11 cellular contexts compared by ENCODE assay signal in genomic region chr17:2369551-2370210, GRCh38. TPM values are rescaled to one million over a fixed set of nuclear protein-coding genes. Genes with fewer than 3 reads are reported as not detected.
DNase-seq lines count a peak whose midpoint lies in the region; ATAC-seq and TF ChIP-seq lines count a peak whose summit lies in the region.
"Had no signal": no experiment of that assay in that cellular context is flagged by ENCODE, and none has a peak within 500 bp of the region (broad histone marks: within the 10 kb centered on the region; RNA-seq: fewer than 3 reads in every experiment).

No MANE protein-coding gene starts in this region.

- H3K27me3 ChIP-seq in DND-41 (ENCODE audit: insufficient read depth, low read length, poor library complexity): no peaks in the 10 kb centered on the region

- H3K9ac ChIP-seq in DND-41 (ENCODE audit: low read depth, low read length): no peak overlapping the region

- no peaks in the 10 kb centered on the region for H3K4me1 Mint-ChIP-seq in effector memory CD8-positive, alpha-beta T cell (ENCODE audit: low read depth in 2 of 2)
- peaks cover 2% of the 10 kb centered on the region for H3K4me1 Mint-ChIP-seq in mesothelial cell of epicardium

- H3K9me3 ChIP-seq in DND-41 (ENCODE audit: insufficient read depth, low read length, severe bottlenecking): no peaks in the 10 kb centered on the region

- H3K27ac ChIP-seq in DND-41 (ENCODE audit: low read length): no peak overlapping the region

- peaks cover 54% of the 10 kb centered on the region for H3K36me3 ChIP-seq in DND-41 (ENCODE audit: insufficient read depth, low read length)

- no peak overlapping the region for H3K4me3 ChIP-seq in DND-41 (ENCODE audit: low read depth in 1 of 2, low read length in 2 of 2)

- H3K9me3 Mint-ChIP-seq in effector memory CD8-positive, alpha-beta T cell: no peaks in the 10 kb centered on the region
- no peaks in the 10 kb centered on the region for H3K9me3 Mint-ChIP-seq in mesothelial cell of epicardium
- H3K9me3 Mint-ChIP-seq: activated T-helper 2 cell treated with anti-CD3 and anti-CD28 coated beads, Interferon-gamma antibody, Interleukin-2, Interleukin-4, amounts not matched to agents 10 μg/mL and 5 μg/mL and 100 μg/mL, durations not matched to agents 14 hours and 24 hours and 36 hours had no signal

- peaks cover 17% of the 10 kb centered on the region for H3K36me3 Mint-ChIP-seq in effector memory CD8-positive, alpha-beta T cell (ENCODE audit: insufficient read depth)
- H3K36me3 Mint-ChIP-seq in mesothelial cell of epicardium: peaks cover 2% of the 10 kb centered on the region

- H3K79me2 ChIP-seq in DND-41 (ENCODE audit: insufficient read depth, low read length): no peaks in the 10 kb centered on the region

- no peaks in the 10 kb centered on the region for H3K4me1 ChIP-seq in DND-41 (ENCODE audit: insufficient read depth, low read length)

- no peak overlapping the region for H3K4me2 ChIP-seq in DND-41 (ENCODE audit: insufficient read depth, low read length)

- peak overlapping the region; percentile 57 to 68 for H3K27ac Mint-ChIP-seq in effector memory CD8-positive, alpha-beta T cell
- peak overlapping the region; percentile 59 for H3K27ac Mint-ChIP-seq in mesothelial cell of epicardium
- H3K27ac Mint-ChIP-seq: activated T-helper 2 cell treated with anti-CD3 and anti-CD28 coated beads, Interferon-gamma antibody, Interleukin-2, Interleukin-4, amounts not matched to agents 10 μg/mL and 5 μg/mL and 100 μg/mL, durations not matched to agents 14 hours and 24 hours and 36 hours had no signal

- H3K27me3 Mint-ChIP-seq in effector memory CD8-positive, alpha-beta T cell: no peaks in the 10 kb centered on the region
- no peaks in the 10 kb centered on the region for H3K27me3 Mint-ChIP-seq in mesothelial cell of epicardium (ENCODE audit: low read depth)

- no peak for ATAC-seq in DND-41 (ENCODE audit: insufficient read depth, low read depth)
- no peak for ATAC-seq in effector memory CD8-positive, alpha-beta T cell (replicated peaks)
- ATAC-seq in HG03460 (IDR thresholded peaks at IDR 0.05; ENCODE audit: unreplicated experiment): no peak

- no peak overlapping the region for H3K4me3 Mint-ChIP-seq in effector memory CD8-positive, alpha-beta T cell
- no peak overlapping the region for H3K4me3 Mint-ChIP-seq in mesothelial cell of epicardium

- DNase-seq in DND-41 (no peak), HuH-7 (ENCODE audit: low spot score) (peak; percentile 58), mesothelial cell of epicardium (ENCODE audit: low spot score in 2 of 2, unreplicated experiment in 2 of 2) (no peak), ureter (ENCODE audit: low spot score) (no peak), cortex of kidney (lab: John Stamatoyannopoulos, UW) (no peak)
- DNase-seq in effector memory CD8-positive, alpha-beta T cell: no peak
- DNase-seq: activated CD4-positive, alpha-beta T cell treated with anti-CD3 and anti-CD28 coated beads, Interleukin-2, amount 50 U/mL, for 1 hour; OCI-M1; T-helper 1 cell had no signal

- H2AFZ ChIP-seq in DND-41 (ENCODE audit: low read depth, low read length): no peak overlapping the region

- TF ChIP-seq CTCF in DND-41 (IDR thresholded peaks at IDR 0.05; ENCODE audit: borderline replicate concordance, extremely low read depth, low read length, poor library complexity, severe bottlenecking) (peak; percentile 12), mesothelial cell of epicardium (IDR thresholded peaks at IDR 0.05; ENCODE audit: unreplicated experiment) (no peak)

- H4K20me1 ChIP-seq in DND-41 (ENCODE audit: insufficient read depth, low read length): 0 out of 2 replicates have a peak, but pooled peaks cover 3% of the 10 kb centered on the region

RNA-seq across cellular contexts. Expression of gene MNT, which starts 31.2 kb away (rescaled TPM):
- 47.5 to 49.1 TPM (median 48.3 TPM) in 3 replicates for total RNA-seq in mesothelial cell of epicardium
- 47.4 TPM for total RNA-seq in ureter

RNA-seq across cellular contexts. Expression of gene SGSM2, which starts 32.4 kb away (rescaled TPM):
- total RNA-seq in mesothelial cell of epicardium (79.2 to 80.9 TPM (median 79.3 TPM) in 3 replicates), ureter (113 TPM)

RNA-seq across cellular contexts. Expression of gene TSR1, which starts 33.4 kb away (rescaled TPM):
- total RNA-seq in mesothelial cell of epicardium: 37.7 to 41.4 TPM (median 40.6 TPM) in 3 replicates
- total RNA-seq in ureter: 36.9 TPM
